In the genomic region with DNA sequence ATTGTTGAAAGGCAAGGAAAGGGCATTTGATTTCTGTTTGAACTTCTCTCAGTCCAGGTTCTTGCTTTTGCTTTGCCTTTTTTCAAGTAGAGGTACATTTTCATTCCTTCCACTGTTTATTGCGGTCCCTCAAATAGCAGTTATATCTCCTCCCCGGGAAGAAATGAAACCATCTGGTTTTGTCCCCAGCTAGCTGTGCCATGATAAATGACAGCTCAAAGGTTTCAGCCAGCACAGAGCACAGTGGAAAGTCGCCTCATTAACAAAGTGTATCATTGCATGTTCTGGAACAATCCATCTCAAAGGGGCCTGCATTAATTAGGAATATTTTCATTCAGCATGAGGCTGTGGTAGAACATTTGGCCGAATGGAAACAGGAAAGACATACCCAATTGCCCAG, we compare ENCODE assay signal across 37 cellular contexts.
"Had no signal": no experiment of that assay in that cellular context is flagged by ENCODE, and none has a peak within 500 bp of the region (broad histone marks: within the 10 kb centered on the region; RNA-seq: fewer than 3 reads in every experiment).

No MANE protein-coding gene starts in this region.

- H3K27me3 ChIP-seq: body of pancreas, brain microvascular endothelial cell had no signal

- H3K9me3 Mint-ChIP-seq: activated CD4-positive, alpha-beta memory T cell treated with anti-CD3 and anti-CD28 coated beads for 36 hours; activated CD4-positive, alpha-beta T cell treated with anti-CD3 and anti-CD28 coated beads, Interleukin-2, amount 10 ng/mL, durations not matched to agents 24 days and 14 days; activated CD8-positive, alpha-beta T cell treated with anti-CD3 and anti-CD28 coated beads for 36 hours; activated naive CD4-positive, alpha-beta T cell treated with anti-CD3 and anti-CD28 coated beads for 36 hours; activated naive CD4-positive, alpha-beta T cell treated with anti-CD3 and anti-CD28 coated beads, Interleukin-2, amount 50 U/mL, for 72 hours; activated naive CD8-positive, alpha-beta T cell treated with anti-CD3 and anti-CD28 coated beads for 36 hours; activated T-cell treated with anti-CD3 and anti-CD28 coated beads, Interleukin-2, amount 50 U/mL, for 4 hours; activated T-cell treated with anti-CD3 and anti-CD28 coated beads, Interleukin-2, amount 50 U/mL, for 72 hours; activated T-helper 1 cell treated with anti-CD3 and anti-CD28 coated beads, Interleukin-12 subunit alpha, Interleukin-12 subunit beta, Interleukin-2, Interleukin-4 antibody, amounts not matched to agents 30 ng/mL and 10 ng/mL and 1 ng/mL, durations not matched to agents 14 hours and 24 hours and 36 hours; activated T-helper 17 cell treated with anti-CD3 and anti-CD28 coated beads, Interleukin-2, amount 50 U/mL, for 72 hours; T-helper 1 cell treated with Interleukin-12 subunit alpha and Interleukin-12 subunit beta and Interleukin-4 antibody, amounts not matched to agents 30 μg/mL and 1 μg/mL, for 36 hours; T-helper 2 cell treated with Interferon-gamma antibody and Interleukin-4, amounts not matched to agents 5 μg/mL and 100 μg/mL, for 36 hours; WTC11 had no signal

- H3K9me3 ChIP-seq: adrenal gland, body of pancreas, breast epithelium had no signal

- H3K27ac ChIP-seq: adrenal gland, body of pancreas, brain microvascular endothelial cell, breast epithelium, WERI-Rb-1 had no signal

- H3K4me3 ChIP-seq: adrenal gland, body of pancreas, breast epithelium had no signal

- H3K4me1 Mint-ChIP-seq: activated CD4-positive, alpha-beta T cell treated with anti-CD3 and anti-CD28 coated beads, Interleukin-2, amount 10 ng/mL, durations not matched to agents 24 days and 14 days; activated T-helper 17 cell treated with anti-CD3 and anti-CD28 coated beads, Interleukin-2, amount 50 U/mL, for 72 hours had no signal

- ATAC-seq: activated CD4-positive, CD25-positive, alpha-beta regulatory T cell treated with anti-CD3 and anti-CD28 coated beads, Interleukin-2, amount 50 U/mL, for 24 hours; activated CD8-positive, alpha-beta T cell treated with anti-CD3 and anti-CD28 coated beads for 36 hours; activated naive CD4-positive, alpha-beta T cell treated with anti-CD3 and anti-CD28 coated beads, Interleukin-2, amount 50 U/mL, for 72 hours; activated T-cell treated with anti-CD3 and anti-CD28 coated beads, Interleukin-2, amount 50 U/mL, for 4 hours; activated T-cell treated with anti-CD3 and anti-CD28 coated beads, Interleukin-2, amount 50 U/mL, for 72 hours; activated T-helper 17 cell treated with anti-CD3 and anti-CD28 coated beads, Interleukin-2, amount 50 U/mL, for 72 hours; body of pancreas; WTC11 had no signal

- H3K27ac Mint-ChIP-seq: activated CD4-positive, alpha-beta memory T cell treated with anti-CD3 and anti-CD28 coated beads for 36 hours; activated CD4-positive, alpha-beta T cell treated with anti-CD3 and anti-CD28 coated beads, Interleukin-2, amount 10 ng/mL, durations not matched to agents 24 days and 14 days; activated CD8-positive, alpha-beta T cell treated with anti-CD3 and anti-CD28 coated beads for 36 hours; activated naive CD4-positive, alpha-beta T cell treated with anti-CD3 and anti-CD28 coated beads for 36 hours; activated naive CD8-positive, alpha-beta T cell treated with anti-CD3 and anti-CD28 coated beads for 36 hours; activated T-cell treated with anti-CD3 and anti-CD28 coated beads, Interleukin-2, amount 50 U/mL, for 72 hours; activated T-helper 1 cell treated with anti-CD3 and anti-CD28 coated beads, Interleukin-12 subunit alpha, Interleukin-12 subunit beta, Interleukin-2, Interleukin-4 antibody, amounts not matched to agents 30 ng/mL and 10 ng/mL and 1 ng/mL, durations not matched to agents 14 hours and 24 hours and 36 hours; activated T-helper 17 cell treated with anti-CD3 and anti-CD28 coated beads, Interleukin-2, amount 50 U/mL, for 72 hours; T-helper 1 cell treated with Interleukin-12 subunit alpha and Interleukin-12 subunit beta and Interleukin-4 antibody, amounts not matched to agents 30 μg/mL and 1 μg/mL, for 36 hours; T-helper 2 cell treated with Interferon-gamma antibody and Interleukin-4, amounts not matched to agents 5 μg/mL and 100 μg/mL, for 36 hours; WTC11 had no signal

- DNase-seq: activated CD4-positive, alpha-beta memory T cell treated with anti-CD3 and anti-CD28 coated beads for 36 hours; activated CD4-positive, alpha-beta T cell treated with anti-CD3 and anti-CD28 coated beads for 1 hour; activated CD4-positive, alpha-beta T cell treated with anti-CD3 and anti-CD28 coated beads for 4 hours; activated CD4-positive, alpha-beta T cell treated with anti-CD3 and anti-CD28 coated beads, Interleukin-2, amount 10 ng/mL, durations not matched to agents 24 days and 14 days; activated CD4-positive, alpha-beta T cell treated with anti-CD3 and anti-CD28 coated beads, Interleukin-2, amount 50 U/mL, for 1 hour; activated CD4-positive, alpha-beta T cell treated with anti-CD3 and anti-CD28 coated beads, Interleukin-2, amount 50 U/mL, for 4 hours; activated CD4-positive, CD25-positive, alpha-beta regulatory T cell; activated CD8-positive, alpha-beta memory T cell treated with anti-CD3 and anti-CD28 coated beads, Interleukin-2, amount 50 U/mL, for 4 hours; activated CD8-positive, alpha-beta T cell treated with anti-CD3 and anti-CD28 coated beads for 36 hours; activated gamma-delta T cell treated with Interleukin-2 at 50 U/mL for 16 hours; activated naive CD4-positive, alpha-beta T cell; activated naive CD4-positive, alpha-beta T cell treated with anti-CD3 and anti-CD28 coated beads for 36 hours; activated naive CD4-positive, alpha-beta T cell treated with anti-CD3 and anti-CD28 coated beads, Interleukin-2, amount 50 U/mL, for 16 hours; activated naive CD8-positive, alpha-beta T cell treated with anti-CD3 and anti-CD28 coated beads for 36 hours; activated T-cell treated with anti-CD3 and anti-CD28 coated beads for 4 hours; activated T-cell treated with anti-CD3 and anti-CD28 coated beads, Interleukin-2, amount 50 U/mL, for 1 hour; activated T-cell treated with anti-CD3 and anti-CD28 coated beads, Interleukin-2, amount 50 U/mL, for 4 hours; activated T-cell treated with anti-CD3 and anti-CD28 coated beads, Interleukin-2, amount 50 U/mL, for 72 hours; adrenal gland; amniotic stem cell; aorta; body of pancreas; brain microvascular endothelial cell; central memory CD4-positive, alpha-beta T cell; cerebellar nuclear complex; T-helper 1 cell; T-helper 2 cell; T-helper 9 cell; WERI-Rb-1 had no signal

- H3K36me3 Mint-ChIP-seq: activated CD4-positive, alpha-beta memory T cell treated with anti-CD3 and anti-CD28 coated beads for 36 hours; activated naive CD4-positive, alpha-beta T cell treated with anti-CD3 and anti-CD28 coated beads, Interleukin-2, amount 50 U/mL, for 72 hours; activated naive CD8-positive, alpha-beta T cell treated with anti-CD3 and anti-CD28 coated beads for 36 hours; WTC11 had no signal

- H3K4me3 Mint-ChIP-seq: activated CD4-positive, alpha-beta memory T cell treated with anti-CD3 and anti-CD28 coated beads for 36 hours; activated CD4-positive, alpha-beta T cell treated with anti-CD3 and anti-CD28 coated beads, Interleukin-2, amount 10 ng/mL, durations not matched to agents 24 days and 14 days; activated CD8-positive, alpha-beta T cell treated with anti-CD3 and anti-CD28 coated beads for 36 hours; activated naive CD4-positive, alpha-beta T cell treated with anti-CD3 and anti-CD28 coated beads for 36 hours; activated naive CD8-positive, alpha-beta T cell treated with anti-CD3 and anti-CD28 coated beads for 36 hours; activated T-cell treated with anti-CD3 and anti-CD28 coated beads, Interleukin-2, amount 50 U/mL, for 4 hours; activated T-cell treated with anti-CD3 and anti-CD28 coated beads, Interleukin-2, amount 50 U/mL, for 72 hours; activated T-helper 1 cell treated with anti-CD3 and anti-CD28 coated beads, Interleukin-12 subunit alpha, Interleukin-12 subunit beta, Interleukin-2, Interleukin-4 antibody, amounts not matched to agents 30 ng/mL and 10 ng/mL and 1 ng/mL, durations not matched to agents 14 hours and 24 hours and 36 hours; activated T-helper 17 cell treated with anti-CD3 and anti-CD28 coated beads, Interleukin-2, amount 50 U/mL, for 72 hours; T-helper 1 cell treated with Interleukin-12 subunit alpha and Interleukin-12 subunit beta and Interleukin-4 antibody, amounts not matched to agents 30 μg/mL and 1 μg/mL, for 36 hours; T-helper 2 cell treated with Interferon-gamma antibody and Interleukin-4, amounts not matched to agents 5 μg/mL and 100 μg/mL, for 36 hours; WTC11 had no signal

- H3K36me3 ChIP-seq: adrenal gland, brain microvascular endothelial cell, breast epithelium, WERI-Rb-1 had no signal

- H3K4me1 ChIP-seq: adrenal gland, body of pancreas, breast epithelium had no signal
